Comparison of ENCODE assay signal across 2 cellular contexts in the genomic region with DNA sequence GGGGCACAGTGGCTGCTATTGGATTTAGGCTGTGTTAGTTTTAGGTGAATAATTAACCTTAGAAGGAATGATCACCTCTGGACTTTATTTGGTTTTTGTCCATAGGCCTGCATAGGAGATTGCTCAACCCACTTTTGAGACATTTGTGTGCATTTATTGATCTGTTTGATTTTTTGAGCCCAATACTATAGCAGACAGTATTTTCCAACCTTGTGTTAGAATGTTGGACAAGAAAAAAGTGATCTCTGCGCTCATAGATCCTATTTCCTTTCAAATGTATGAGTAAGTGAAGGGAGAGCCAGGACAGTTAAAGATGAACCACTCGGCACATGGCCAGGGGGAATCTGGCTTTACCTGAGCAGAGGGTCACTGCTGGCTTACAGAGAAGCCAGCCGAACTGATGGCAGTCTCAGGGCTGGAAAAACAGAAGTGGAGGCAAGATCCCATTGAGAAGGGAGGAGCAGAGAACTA.
TF ChIP-seq lines count a peak whose summit lies in the region.

No MANE protein-coding gene starts in this region.

TF ChIP-seq in WTC11, 78 proteins besides CTCF, POLR2A, EP300 and RAD21:
- TF ChIP-seq, protein P1, sequence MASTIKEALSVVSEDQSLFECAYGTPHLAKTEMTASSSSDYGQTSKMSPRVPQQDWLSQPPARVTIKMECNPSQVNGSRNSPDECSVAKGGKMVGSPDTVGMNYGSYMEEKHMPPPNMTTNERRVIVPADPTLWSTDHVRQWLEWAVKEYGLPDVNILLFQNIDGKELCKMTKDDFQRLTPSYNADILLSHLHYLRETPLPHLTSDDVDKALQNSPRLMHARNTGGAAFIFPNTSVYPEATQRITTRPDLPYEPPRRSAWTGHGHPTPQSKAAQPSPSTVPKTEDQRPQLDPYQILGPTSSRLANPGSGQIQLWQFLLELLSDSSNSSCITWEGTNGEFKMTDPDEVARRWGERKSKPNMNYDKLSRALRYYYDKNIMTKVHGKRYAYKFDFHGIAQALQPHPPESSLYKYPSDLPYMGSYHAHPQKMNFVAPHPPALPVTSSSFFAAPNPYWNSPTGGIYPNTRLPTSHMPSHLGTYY (CRISPR knock-in tag; IDR thresholded peaks at IDR 0.05): no peak
- TF ChIP-seq ATF3 (CRISPR knock-in tag; conservative IDR thresholded peaks at IDR 0.05) (no peak), NFYB (CRISPR knock-in tag; conservative IDR thresholded peaks at IDR 0.05; ENCODE audit: low read depth) (no peak), ESRRA (CRISPR knock-in tag; IDR thresholded peaks at IDR 0.05; ENCODE audit: borderline replicate concordance) (no peak), GABPB1 (CRISPR knock-in tag; IDR thresholded peaks at IDR 0.05) (0 out of 2 replicates have a peak, but pooled peaks have one; percentile 18)
- TF ChIP-seq, protein P2, sequence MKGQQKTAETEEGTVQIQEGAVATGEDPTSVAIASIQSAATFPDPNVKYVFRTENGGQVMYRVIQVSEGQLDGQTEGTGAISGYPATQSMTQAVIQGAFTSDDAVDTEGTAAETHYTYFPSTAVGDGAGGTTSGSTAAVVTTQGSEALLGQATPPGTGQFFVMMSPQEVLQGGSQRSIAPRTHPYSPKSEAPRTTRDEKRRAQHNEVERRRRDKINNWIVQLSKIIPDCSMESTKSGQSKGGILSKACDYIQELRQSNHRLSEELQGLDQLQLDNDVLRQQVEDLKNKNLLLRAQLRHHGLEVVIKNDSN (CRISPR knock-in tag; IDR thresholded peaks at IDR 0.05): no peak

TF ChIP-seq in HepG2, 621 proteins besides CTCF, POLR2A, EP300 and RAD21 (continues in another document):
- TF ChIP-seq, protein P3, sequence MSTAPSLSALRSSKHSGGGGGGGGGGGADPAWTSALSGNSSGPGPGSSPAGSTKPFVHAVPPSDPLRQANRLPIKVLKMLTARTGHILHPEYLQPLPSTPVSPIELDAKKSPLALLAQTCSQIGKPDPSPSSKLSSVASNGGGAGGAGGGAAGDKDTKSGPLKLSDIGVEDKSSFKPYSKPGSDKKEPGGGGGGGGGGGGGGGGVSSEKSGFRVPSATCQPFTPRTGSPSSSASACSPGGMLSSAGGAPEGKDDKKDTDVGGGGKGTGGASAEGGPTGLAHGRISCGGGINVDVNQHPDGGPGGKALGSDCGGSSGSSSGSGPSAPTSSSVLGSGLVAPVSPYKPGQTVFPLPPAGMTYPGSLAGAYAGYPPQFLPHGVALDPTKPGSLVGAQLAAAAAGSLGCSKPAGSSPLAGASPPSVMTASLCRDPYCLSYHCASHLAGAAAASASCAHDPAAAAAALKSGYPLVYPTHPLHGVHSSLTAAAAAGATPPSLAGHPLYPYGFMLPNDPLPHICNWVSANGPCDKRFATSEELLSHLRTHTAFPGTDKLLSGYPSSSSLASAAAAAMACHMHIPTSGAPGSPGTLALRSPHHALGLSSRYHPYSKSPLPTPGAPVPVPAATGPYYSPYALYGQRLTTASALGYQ (CRISPR knock-in tag; IDR thresholded peaks at IDR 0.05): peak; percentile 92
- peak; percentile 91 for TF ChIP-seq HNF4A (CRISPR knock-in tag; IDR thresholded peaks at IDR 0.05)
- TF ChIP-seq SAP130 (CRISPR knock-in tag; IDR thresholded peaks at IDR 0.05; ENCODE audit: low read depth): peak; percentile 87
- TF ChIP-seq MIXL1 (CRISPR knock-in tag; IDR thresholded peaks at IDR 0.05): peak; percentile 93
- peak; percentile 94 for TF ChIP-seq SKI (IDR thresholded peaks at IDR 0.05; ENCODE audit: partially characterized antibody)
- TF ChIP-seq SMARCC2 (IDR thresholded peaks at IDR 0.05): 0 out of 2 replicates have a peak, but pooled peaks have one; percentile 47
- TF ChIP-seq PAX8 (CRISPR knock-in tag; IDR thresholded peaks at IDR 0.05; ENCODE audit: borderline replicate concordance): peak; percentile 86; the same call in 1 of the 2 replicates
- TF ChIP-seq ZC3H13 (CRISPR knock-in tag; IDR thresholded peaks at IDR 0.05): no peak
- peak; percentile 41; the same call in 1 of the 2 replicates for TF ChIP-seq DR1 (CRISPR knock-in tag; IDR thresholded peaks at IDR 0.05)
- TF ChIP-seq NKX3-1 (CRISPR knock-in tag; IDR thresholded peaks at IDR 0.05): peak; percentile 43; the same call in 1 of the 2 replicates
- TF ChIP-seq, protein P4, sequence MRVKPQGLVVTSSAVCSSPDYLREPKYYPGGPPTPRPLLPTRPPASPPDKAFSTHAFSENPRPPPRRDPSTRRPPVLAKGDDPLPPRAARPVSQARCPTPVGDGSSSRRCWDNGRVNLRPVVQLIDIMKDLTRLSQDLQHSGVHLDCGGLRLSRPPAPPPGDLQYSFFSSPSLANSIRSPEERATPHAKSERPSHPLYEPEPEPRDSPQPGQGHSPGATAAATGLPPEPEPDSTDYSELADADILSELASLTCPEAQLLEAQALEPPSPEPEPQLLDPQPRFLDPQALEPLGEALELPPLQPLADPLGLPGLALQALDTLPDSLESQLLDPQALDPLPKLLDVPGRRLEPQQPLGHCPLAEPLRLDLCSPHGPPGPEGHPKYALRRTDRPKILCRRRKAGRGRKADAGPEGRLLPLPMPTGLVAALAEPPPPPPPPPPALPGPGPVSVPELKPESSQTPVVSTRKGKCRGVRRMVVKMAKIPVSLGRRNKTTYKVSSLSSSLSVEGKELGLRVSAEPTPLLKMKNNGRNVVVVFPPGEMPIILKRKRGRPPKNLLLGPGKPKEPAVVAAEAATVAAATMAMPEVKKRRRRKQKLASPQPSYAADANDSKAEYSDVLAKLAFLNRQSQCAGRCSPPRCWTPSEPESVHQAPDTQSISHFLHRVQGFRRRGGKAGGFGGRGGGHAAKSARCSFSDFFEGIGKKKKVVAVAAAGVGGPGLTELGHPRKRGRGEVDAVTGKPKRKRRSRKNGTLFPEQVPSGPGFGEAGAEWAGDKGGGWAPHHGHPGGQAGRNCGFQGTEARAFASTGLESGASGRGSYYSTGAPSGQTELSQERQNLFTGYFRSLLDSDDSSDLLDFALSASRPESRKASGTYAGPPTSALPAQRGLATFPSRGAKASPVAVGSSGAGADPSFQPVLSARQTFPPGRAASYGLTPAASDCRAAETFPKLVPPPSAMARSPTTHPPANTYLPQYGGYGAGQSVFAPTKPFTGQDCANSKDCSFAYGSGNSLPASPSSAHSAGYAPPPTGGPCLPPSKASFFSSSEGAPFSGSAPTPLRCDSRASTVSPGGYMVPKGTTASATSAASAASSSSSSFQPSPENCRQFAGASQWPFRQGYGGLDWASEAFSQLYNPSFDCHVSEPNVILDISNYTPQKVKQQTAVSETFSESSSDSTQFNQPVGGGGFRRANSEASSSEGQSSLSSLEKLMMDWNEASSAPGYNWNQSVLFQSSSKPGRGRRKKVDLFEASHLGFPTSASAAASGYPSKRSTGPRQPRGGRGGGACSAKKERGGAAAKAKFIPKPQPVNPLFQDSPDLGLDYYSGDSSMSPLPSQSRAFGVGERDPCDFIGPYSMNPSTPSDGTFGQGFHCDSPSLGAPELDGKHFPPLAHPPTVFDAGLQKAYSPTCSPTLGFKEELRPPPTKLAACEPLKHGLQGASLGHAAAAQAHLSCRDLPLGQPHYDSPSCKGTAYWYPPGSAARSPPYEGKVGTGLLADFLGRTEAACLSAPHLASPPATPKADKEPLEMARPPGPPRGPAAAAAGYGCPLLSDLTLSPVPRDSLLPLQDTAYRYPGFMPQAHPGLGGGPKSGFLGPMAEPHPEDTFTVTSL (CRISPR knock-in tag; IDR thresholded peaks at IDR 0.05; ENCODE audit: borderline replicate concordance): peak; percentile 98
- TF ChIP-seq ZNF274 (CRISPR knock-in tag; IDR thresholded peaks at IDR 0.05): no peak
- TF ChIP-seq, protein P5, sequence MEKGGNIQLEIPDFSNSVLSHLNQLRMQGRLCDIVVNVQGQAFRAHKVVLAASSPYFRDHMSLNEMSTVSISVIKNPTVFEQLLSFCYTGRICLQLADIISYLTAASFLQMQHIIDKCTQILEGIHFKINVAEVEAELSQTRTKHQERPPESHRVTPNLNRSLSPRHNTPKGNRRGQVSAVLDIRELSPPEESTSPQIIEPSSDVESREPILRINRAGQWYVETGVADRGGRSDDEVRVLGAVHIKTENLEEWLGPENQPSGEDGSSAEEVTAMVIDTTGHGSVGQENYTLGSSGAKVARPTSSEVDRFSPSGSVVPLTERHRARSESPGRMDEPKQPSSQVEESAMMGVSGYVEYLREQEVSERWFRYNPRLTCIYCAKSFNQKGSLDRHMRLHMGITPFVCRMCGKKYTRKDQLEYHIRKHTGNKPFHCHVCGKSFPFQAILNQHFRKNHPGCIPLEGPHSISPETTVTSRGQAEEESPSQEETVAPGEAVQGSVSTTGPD (CRISPR knock-in tag; IDR thresholded peaks at IDR 0.05): peak; percentile 77; the same call in 1 of the 2 replicates
- TF ChIP-seq GATA4 (IDR thresholded peaks at IDR 0.05; ENCODE audit: borderline replicate concordance, low read depth): peak; percentile 83; the same call in 1 of the 2 replicates
- TF ChIP-seq PHF5A (CRISPR knock-in tag; IDR thresholded peaks at IDR 0.05; ENCODE audit: low read depth, unreplicated experiment): peak; percentile 71
- peak; percentile 81 for TF ChIP-seq MLX (CRISPR knock-in tag; IDR thresholded peaks at IDR 0.05)
- no peak for TF ChIP-seq ATF7 (IDR thresholded peaks at IDR 0.05)
- TF ChIP-seq ATF7 (CRISPR knock-in tag; IDR thresholded peaks at IDR 0.05): peak; percentile 72; the same call in 1 of the 2 replicates
- peak; percentile 97 for TF ChIP-seq CEBPB (IDR thresholded peaks at IDR 0.05; ENCODE audit: borderline replicate concordance, low read depth, low read length)
- 0 out of 4 replicates have a peak, but pooled peaks of 1 of the 2 experiments have one; percentile 17 for TF ChIP-seq MAFK (conservative IDR thresholded peaks at IDR 0.05 in 1 of 2, IDR thresholded peaks at IDR 0.05 in 1 of 2; ENCODE audit: low read length in 2 of 2)
- no peak for TF ChIP-seq ZFP36L2 (CRISPR knock-in tag; IDR thresholded peaks at IDR 0.05)
- TF ChIP-seq ZNF550 (CRISPR knock-in tag; IDR thresholded peaks at IDR 0.05; ENCODE audit: borderline replicate concordance): no peak
- TF ChIP-seq, protein P6, sequence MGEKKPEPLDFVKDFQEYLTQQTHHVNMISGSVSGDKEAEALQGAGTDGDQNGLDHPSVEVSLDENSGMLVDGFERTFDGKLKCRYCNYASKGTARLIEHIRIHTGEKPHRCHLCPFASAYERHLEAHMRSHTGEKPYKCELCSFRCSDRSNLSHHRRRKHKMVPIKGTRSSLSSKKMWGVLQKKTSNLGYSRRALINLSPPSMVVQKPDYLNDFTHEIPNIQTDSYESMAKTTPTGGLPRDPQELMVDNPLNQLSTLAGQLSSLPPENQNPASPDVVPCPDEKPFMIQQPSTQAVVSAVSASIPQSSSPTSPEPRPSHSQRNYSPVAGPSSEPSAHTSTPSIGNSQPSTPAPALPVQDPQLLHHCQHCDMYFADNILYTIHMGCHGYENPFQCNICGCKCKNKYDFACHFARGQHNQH (CRISPR knock-in tag; IDR thresholded peaks at IDR 0.05): peak; percentile 79
- TF ChIP-seq MBD4 (IDR thresholded peaks at IDR 0.05; ENCODE audit: borderline replicate concordance, low read length): peak; percentile 89; the same call in 1 of the 2 replicates
- no peak for TF ChIP-seq FOXA1 (IDR thresholded peaks at IDR 0.05)
- peak; percentile 69 for TF ChIP-seq FOXA1 (CRISPR knock-in tag; IDR thresholded peaks at IDR 0.05)
- TF ChIP-seq MED8 (CRISPR knock-in tag; IDR thresholded peaks at IDR 0.05; ENCODE audit: insufficient replicate concordance): peak; percentile 91
- peak; percentile 70; the same call in 1 of the 2 replicates for TF ChIP-seq ZFP1 (CRISPR knock-in tag; IDR thresholded peaks at IDR 0.05)
- TF ChIP-seq FOXJ3 (CRISPR knock-in tag; IDR thresholded peaks at IDR 0.05; ENCODE audit: borderline replicate concordance): peak; percentile 95; the same call in 1 of the 2 replicates
- 0 out of 2 replicates have a peak, but pooled peaks have one; percentile 43 for TF ChIP-seq SALL2 (CRISPR knock-in tag; IDR thresholded peaks at IDR 0.05)
- peak; percentile 96 for TF ChIP-seq ASH2L (IDR thresholded peaks at IDR 0.05; ENCODE audit: insufficient read length, low read depth, low read length)
- peak; percentile 67 for TF ChIP-seq POLR2G (IDR thresholded peaks at IDR 0.05; ENCODE audit: low read depth, low read length)
- peak; percentile 89 for TF ChIP-seq ZNF709 (CRISPR knock-in tag; IDR thresholded peaks at IDR 0.05)
- peak; percentile 87; the same call in 1 of the 2 replicates for TF ChIP-seq ZNF556 (CRISPR knock-in tag; IDR thresholded peaks at IDR 0.05; ENCODE audit: borderline replicate concordance)
- TF ChIP-seq TBL1XR1 (IDR thresholded peaks at IDR 0.05; ENCODE audit: borderline replicate concordance, low read length, partially characterized antibody): peak; percentile 85
- peak; percentile 3; the same call in 1 of the 2 replicates for TF ChIP-seq CREB1 (IDR thresholded peaks at IDR 0.05)
- peak; percentile 89 for TF ChIP-seq CREB1 (CRISPR knock-in tag; IDR thresholded peaks at IDR 0.05)
- TF ChIP-seq, protein P7, sequence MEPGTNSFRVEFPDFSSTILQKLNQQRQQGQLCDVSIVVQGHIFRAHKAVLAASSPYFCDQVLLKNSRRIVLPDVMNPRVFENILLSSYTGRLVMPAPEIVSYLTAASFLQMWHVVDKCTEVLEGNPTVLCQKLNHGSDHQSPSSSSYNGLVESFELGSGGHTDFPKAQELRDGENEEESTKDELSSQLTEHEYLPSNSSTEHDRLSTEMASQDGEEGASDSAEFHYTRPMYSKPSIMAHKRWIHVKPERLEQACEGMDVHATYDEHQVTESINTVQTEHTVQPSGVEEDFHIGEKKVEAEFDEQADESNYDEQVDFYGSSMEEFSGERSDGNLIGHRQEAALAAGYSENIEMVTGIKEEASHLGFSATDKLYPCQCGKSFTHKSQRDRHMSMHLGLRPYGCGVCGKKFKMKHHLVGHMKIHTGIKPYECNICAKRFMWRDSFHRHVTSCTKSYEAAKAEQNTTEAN (CRISPR knock-in tag; conservative IDR thresholded peaks at IDR 0.05): peak; percentile 90
- TF ChIP-seq, protein P8, sequence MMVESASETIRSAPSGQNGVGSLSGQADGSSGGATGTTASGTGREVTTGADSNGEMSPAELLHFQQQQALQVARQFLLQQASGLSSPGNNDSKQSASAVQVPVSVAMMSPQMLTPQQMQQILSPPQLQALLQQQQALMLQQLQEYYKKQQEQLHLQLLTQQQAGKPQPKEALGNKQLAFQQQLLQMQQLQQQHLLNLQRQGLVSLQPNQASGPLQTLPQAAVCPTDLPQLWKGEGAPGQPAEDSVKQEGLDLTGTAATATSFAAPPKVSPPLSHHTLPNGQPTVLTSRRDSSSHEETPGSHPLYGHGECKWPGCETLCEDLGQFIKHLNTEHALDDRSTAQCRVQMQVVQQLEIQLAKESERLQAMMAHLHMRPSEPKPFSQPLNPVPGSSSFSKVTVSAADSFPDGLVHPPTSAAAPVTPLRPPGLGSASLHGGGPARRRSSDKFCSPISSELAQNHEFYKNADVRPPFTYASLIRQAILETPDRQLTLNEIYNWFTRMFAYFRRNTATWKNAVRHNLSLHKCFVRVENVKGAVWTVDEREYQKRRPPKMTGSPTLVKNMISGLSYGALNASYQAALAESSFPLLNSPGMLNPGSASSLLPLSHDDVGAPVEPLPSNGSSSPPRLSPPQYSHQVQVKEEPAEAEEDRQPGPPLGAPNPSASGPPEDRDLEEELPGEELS (CRISPR knock-in tag; IDR thresholded peaks at IDR 0.05): peak; percentile 94
- TF ChIP-seq ZNF326 (CRISPR knock-in tag; IDR thresholded peaks at IDR 0.05; ENCODE audit: borderline replicate concordance): no peak
- peak; percentile 97 for TF ChIP-seq MED1 (CRISPR knock-in tag; IDR thresholded peaks at IDR 0.05)
- TF ChIP-seq ZBTB3 (CRISPR knock-in tag; IDR thresholded peaks at IDR 0.05; ENCODE audit: borderline replicate concordance, low read depth): peak; percentile 63; the same call in 1 of the 2 replicates
- no peak for TF ChIP-seq NBN (conservative IDR thresholded peaks at IDR 0.05)
- peak; percentile 37 for TF ChIP-seq ZNF605 (CRISPR knock-in tag; IDR thresholded peaks at IDR 0.05)
